Comparison of ENCODE assay signal across 20 cellular contexts in genomic region chr20:13778827-13779226, GRCh38. TPM values are rescaled to one million over a fixed set of nuclear protein-coding genes. Genes with fewer than 3 reads are reported as not detected.
DNase-seq lines count a peak whose midpoint lies in the region; ATAC-seq and TF ChIP-seq lines count a peak whose summit lies in the region.
"Had no signal": no experiment of that assay in that cellular context is flagged by ENCODE, and none has a peak within 500 bp of the region (broad histone marks: within the 10 kb centered on the region; RNA-seq: fewer than 3 reads in every experiment).

No MANE protein-coding gene starts in this region.

- H3K27me3 ChIP-seq in CD8-positive, alpha-beta T cell (ENCODE audit: insufficient read depth, low read length): no peaks in the 10 kb centered on the region
- H3K27me3 ChIP-seq: adrenal gland, heart left ventricle, stomach, uterus had no signal

- H3K27ac ChIP-seq in CD8-positive, alpha-beta T cell (ENCODE audit: low read depth, low read length): no peak overlapping the region
- H3K27ac ChIP-seq: adrenal gland, heart left ventricle, stomach, uterus had no signal

- peak overlapping the region; percentile 66 for H3K27ac Mint-ChIP-seq in CD8-positive, alpha-beta T cell
- no peak overlapping the region for H3K27ac Mint-ChIP-seq in MCF 10A (ENCODE audit: low read depth, unreplicated experiment)
- H3K27ac Mint-ChIP-seq: activated CD4-positive, alpha-beta memory T cell treated with anti-CD3 and anti-CD28 coated beads, Interleukin-2, amount 10 ng/mL, durations not matched to agents 7 days and 5 days; nephron had no signal

- no TSS peak for BruUV-seq in MCF 10A (replicated peaks; lab: Mats Ljungman, UMichigan)

- intact Hi-C loops in CD8-positive, alpha-beta T cell (cut with DNase I, micrococcal nuclease): loop anchor here in 1 of 2 experiments (10.0 kb wide), 1 partner anchor 804 kb away; no protein-coding TSS in a partner anchor
- intact Hi-C loops in MCF 10A (cut with micrococcal nuclease): loop anchor here (10.0 kb wide), 2 partner anchors 144 to 234 kb away; partner anchors contain the start of gene TASP1

- no peak for TF ChIP-seq CTCF in CD8-positive, alpha-beta T cell (IDR thresholded peaks at IDR 0.05)
- no peak for TF ChIP-seq CTCF in NB4 (IDR thresholded peaks at IDR 0.05; ENCODE audit: low read depth, low read length)
- no peak for TF ChIP-seq CTCF in MCF 10A (IDR thresholded peaks at IDR 0.05; ENCODE audit: unreplicated experiment)

- peaks cover 6% of the 10 kb centered on the region for H3K4me1 ChIP-seq in CD8-positive, alpha-beta T cell (ENCODE audit: insufficient read depth, low read length)

- peaks cover 63% of the 10 kb centered on the region for H3K36me3 Mint-ChIP-seq in CD8-positive, alpha-beta T cell
- peaks cover 59% of the 10 kb centered on the region for H3K36me3 Mint-ChIP-seq in MCF 10A (ENCODE audit: insufficient read depth, unreplicated experiment)

- no peak for ATAC-seq in CD8-positive, alpha-beta T cell
- peak; percentile 74 for ATAC-seq in GM19328 (IDR thresholded peaks at IDR 0.05; ENCODE audit: unreplicated experiment)
- ATAC-seq in HG02852 (IDR thresholded peaks at IDR 0.05; ENCODE audit: unreplicated experiment): peak; percentile 51
- ATAC-seq: heart left ventricle had no signal

- H3K9me3 ChIP-seq in CD8-positive, alpha-beta T cell (ENCODE audit: low read length): no peaks in the 10 kb centered on the region
- H3K9me3 ChIP-seq: adrenal gland, heart left ventricle, stomach, uterus had no signal

- H3K4me3 Mint-ChIP-seq in CD8-positive, alpha-beta T cell: no peak overlapping the region
- no peak overlapping the region for H3K4me3 Mint-ChIP-seq in MCF 10A (ENCODE audit: unreplicated experiment)
- H3K4me3 Mint-ChIP-seq: activated CD4-positive, alpha-beta memory T cell treated with anti-CD3 and anti-CD28 coated beads, Interleukin-2, amount 10 ng/mL, durations not matched to agents 7 days and 5 days had no signal

- H3K4me3 ChIP-seq in CD8-positive, alpha-beta T cell (ENCODE audit: low read depth, low read length): no peak overlapping the region
- peak overlapping the region; percentile 1 for H3K4me3 ChIP-seq in NB4 (ENCODE audit: low read depth, low read length)
- H3K4me3 ChIP-seq: adrenal gland, heart left ventricle, stomach, uterus had no signal

- POLR2A ChIA-PET in CD8-positive, alpha-beta T cell (lab: Charles Lee): no interaction called here
- POLR2A ChIA-PET in MCF 10A (lab: Yijun Ruan, JAX): interaction anchor here (0.9 to 8.6 kb wide), 2 partner anchors 6 to 21 kb away, joined by 3 to 81 read pairs; partner anchors contain the start of genes ESF1 and NDUFAF5

- H3K36me3 ChIP-seq in CD8-positive, alpha-beta T cell (ENCODE audit: insufficient read depth, low read length): peaks cover 14% of the 10 kb centered on the region
- H3K36me3 ChIP-seq: uterus had no signal

- no peak for DNase-seq in CD8-positive, alpha-beta T cell
- DNase-seq in NB4 (ENCODE audit: low read depth) (no peak), Ammon's horn (ENCODE audit: low spot score) (no peak), MCF 10A (ENCODE audit: unreplicated experiment) (no peak), medulla oblongata (ENCODE audit: extremely low spot score) (no peak), NCI-H774 (lab: John Stamatoyannopoulos, UW) (no peak)
- DNase-seq: activated CD4-positive, alpha-beta memory T cell treated with anti-CD3 and anti-CD28 coated beads, Interleukin-2, amount 10 ng/mL, durations not matched to agents 7 days and 5 days; adrenal gland; effector CD8-positive, alpha-beta T cell; H7; heart left ventricle; Kasumi-1; mammary epithelial cell; NCI-H1417 treated with DMSO at 0.1 percent for 48 hours; NCI-H2171 treated with DMSO at 0.1 percent for 48 hours; stomach; uterus had no signal

- no peak for TF ChIP-seq POLR2A in NB4 (IDR thresholded peaks at IDR 0.05; ENCODE audit: extremely low read depth, insufficient read length)

- H3K4me1 Mint-ChIP-seq in CD8-positive, alpha-beta T cell (ENCODE audit: low read depth): peaks cover 50% of the 10 kb centered on the region
- H3K4me1 Mint-ChIP-seq in MCF 10A (ENCODE audit: insufficient read depth, unreplicated experiment): peaks cover 41% of the 10 kb centered on the region

- H3K9me3 Mint-ChIP-seq in CD8-positive, alpha-beta T cell: no peaks in the 10 kb centered on the region
- no peaks in the 10 kb centered on the region for H3K9me3 Mint-ChIP-seq in MCF 10A (ENCODE audit: unreplicated experiment)
- H3K9me3 Mint-ChIP-seq: activated CD4-positive, alpha-beta memory T cell treated with anti-CD3 and anti-CD28 coated beads, Interleukin-2, amount 10 ng/mL, durations not matched to agents 7 days and 5 days; nephron had no signal

- CTCF ChIA-PET in CD8-positive, alpha-beta T cell (lab: Charles Lee): no interaction called here
- CTCF ChIA-PET in MCF 10A (lab: Yijun Ruan, JAX): interaction anchor here (0.6 kb wide), 1 partner anchor 102 kb away, joined by 3 read pairs; no protein-coding TSS in a partner anchor

- no peaks in the 10 kb centered on the region for H3K27me3 Mint-ChIP-seq in CD8-positive, alpha-beta T cell (ENCODE audit: low read depth)
- H3K27me3 Mint-ChIP-seq in MCF 10A (ENCODE audit: insufficient read depth, unreplicated experiment): no peaks in the 10 kb centered on the region
- H3K27me3 Mint-ChIP-seq: activated CD4-positive, alpha-beta memory T cell treated with anti-CD3 and anti-CD28 coated beads, Interleukin-2, amount 10 ng/mL, durations not matched to agents 7 days and 5 days had no signal

RNA-seq across cellular contexts. Expression of gene ESF1, which starts 5.9 kb away (rescaled TPM):
- 1 to 10 TPM; 7.9 to 8.8 TPM for total RNA-seq in CD8-positive, alpha-beta T cell
- 17.4 and 21.2 TPM in 2 replicates for total RNA-seq in MCF 10A (2022)

RNA-seq across cellular contexts. Expression of gene NDUFAF5, which starts 6.0 kb away (rescaled TPM):
- 10 to 100 TPM; 78.6 to 92.1 TPM for total RNA-seq in CD8-positive, alpha-beta T cell
- total RNA-seq in MCF 10A (2022): 43.4 and 44.1 TPM in 2 replicates
